ENCODE assay signal across 17 cellular contexts in the genomic region with DNA sequence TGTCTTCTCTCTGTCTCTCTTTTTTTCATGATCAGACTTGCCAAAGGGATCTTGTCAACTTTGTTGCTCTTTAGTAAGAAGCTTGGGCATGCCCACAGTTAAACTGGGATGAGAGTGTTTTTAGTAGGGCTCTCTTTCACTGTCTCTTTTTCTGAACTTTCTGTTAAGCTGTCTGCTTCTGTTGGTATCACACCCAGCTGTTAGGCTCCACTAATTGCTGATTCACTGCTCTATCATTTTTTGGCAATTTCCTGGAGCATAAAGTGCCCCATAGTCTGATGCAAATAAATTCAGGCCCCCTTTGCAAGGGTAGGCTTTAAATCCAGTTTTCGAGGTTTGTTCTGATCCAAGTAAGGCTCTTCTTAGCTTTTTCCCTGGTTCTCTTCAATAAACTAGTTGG.
"Had no signal": no experiment of that assay in that cellular context is flagged by ENCODE, and none has a peak within 500 bp of the region (broad histone marks: within the 10 kb centered on the region; RNA-seq: fewer than 3 reads in every experiment).

No MANE protein-coding gene starts in this region.

- H3K27ac Mint-ChIP-seq: activated CD4-positive, alpha-beta memory T cell treated with anti-CD3 and anti-CD28 coated beads for 36 hours; activated naive CD8-positive, alpha-beta T cell treated with anti-CD3 and anti-CD28 coated beads for 36 hours; natural killer cell; T-helper 1 cell treated with Interleukin-12 subunit alpha and Interleukin-12 subunit beta and Interleukin-4 antibody, amounts not matched to agents 30 μg/mL and 1 μg/mL, for 36 hours had no signal

- H3K27ac ChIP-seq: gastroesophageal sphincter, heart right ventricle, sigmoid colon, tibial artery, WERI-Rb-1 had no signal

- H3K36me3 Mint-ChIP-seq: activated CD4-positive, alpha-beta memory T cell treated with anti-CD3 and anti-CD28 coated beads for 36 hours; activated naive CD8-positive, alpha-beta T cell treated with anti-CD3 and anti-CD28 coated beads for 36 hours had no signal

- H3K9me3 ChIP-seq: sigmoid colon had no signal

- H3K4me3 Mint-ChIP-seq: activated CD4-positive, alpha-beta memory T cell treated with anti-CD3 and anti-CD28 coated beads for 36 hours; activated naive CD8-positive, alpha-beta T cell treated with anti-CD3 and anti-CD28 coated beads for 36 hours; natural killer cell; T-helper 1 cell treated with Interleukin-12 subunit alpha and Interleukin-12 subunit beta and Interleukin-4 antibody, amounts not matched to agents 30 μg/mL and 1 μg/mL, for 36 hours had no signal

- H3K4me1 Mint-ChIP-seq: activated naive CD8-positive, alpha-beta T cell treated with anti-CD3 and anti-CD28 coated beads for 36 hours; natural killer cell had no signal

- H3K4me1 ChIP-seq: gastroesophageal sphincter, heart right ventricle, sigmoid colon, tibial artery had no signal

- H3K27me3 ChIP-seq: gastroesophageal sphincter, heart right ventricle, sigmoid colon, tibial artery had no signal

- H3K4me3 ChIP-seq: gastroesophageal sphincter, heart right ventricle, sigmoid colon, tibial artery had no signal

- H3K36me3 ChIP-seq: gastroesophageal sphincter, heart right ventricle, sigmoid colon, WERI-Rb-1 had no signal

- H3K27me3 Mint-ChIP-seq: activated CD4-positive, alpha-beta memory T cell treated with anti-CD3 and anti-CD28 coated beads for 36 hours; activated naive CD8-positive, alpha-beta T cell treated with anti-CD3 and anti-CD28 coated beads for 36 hours had no signal

- DNase-seq: activated CD4-positive, alpha-beta memory T cell treated with anti-CD3 and anti-CD28 coated beads for 36 hours; activated naive CD8-positive, alpha-beta T cell treated with anti-CD3 and anti-CD28 coated beads for 36 hours; amniotic stem cell; caudate nucleus; heart right ventricle; kidney glomerular epithelial cell; natural killer cell; sigmoid colon; stimulated activated CD4-positive, alpha-beta T cell treated with anti-CD3 and anti-CD28 coated beads, Interleukin-12 subunit alpha, Interleukin-12 subunit beta, amount 100 ng/mL, for 4 hours; stimulated activated CD4-positive, alpha-beta T cell treated with anti-CD3 and anti-CD28 coated beads, Interleukin-1b, Interleukin-23, amount 100 ng/mL, for 48 hours; stimulated activated CD8-positive, alpha-beta memory T cell treated with anti-CD3 and anti-CD28 coated beads, Interleukin-4, amount 100 ng/mL, for 48 hours; stimulated activated naive CD8-positive, alpha-beta T cell treated with anti-CD3 and anti-CD28 coated beads, Interleukin-15, Interleukin-2, amounts not matched to agents 100 U/mL and 50 U/mL, for 24 hours; substantia nigra; tibial artery; WERI-Rb-1 had no signal
